In the genomic region with DNA sequence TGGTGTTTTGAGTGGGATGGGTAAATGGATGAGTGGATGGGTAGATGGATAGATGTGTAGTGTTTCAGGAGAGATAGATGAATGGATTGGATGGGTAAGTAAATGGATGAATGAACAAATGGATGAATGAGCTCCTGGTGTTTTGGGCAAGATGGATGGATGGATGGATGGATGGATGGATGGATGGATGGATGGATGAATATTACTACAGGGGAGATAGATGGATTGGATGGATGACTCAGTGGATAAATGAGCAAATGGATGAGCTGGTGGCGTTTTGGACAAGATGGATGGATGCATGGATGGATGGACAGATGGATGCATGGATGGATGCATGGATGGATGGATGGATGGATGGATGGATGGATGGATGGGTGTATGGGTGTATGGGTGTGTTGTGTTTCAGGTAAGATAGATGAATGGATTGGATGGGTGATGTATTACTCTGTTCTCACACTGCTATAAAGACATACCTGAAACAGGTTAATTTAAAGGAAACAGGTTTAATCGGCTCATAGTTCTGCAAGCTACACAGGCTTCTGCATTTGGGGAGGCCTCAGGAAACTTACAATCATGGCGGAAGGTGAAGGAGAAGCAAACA, we compare ENCODE assay signal across 5 cellular contexts.
"Had no signal": no experiment of that assay in that cellular context is flagged by ENCODE, and none has a peak within 500 bp of the region (broad histone marks: within the 10 kb centered on the region; RNA-seq: fewer than 3 reads in every experiment).

No MANE protein-coding gene starts in this region.

- H3K4me2 ChIP-seq: GM23338 had no signal

- H3K4me1 ChIP-seq: HAP-1 had no signal

- H2AFZ ChIP-seq: GM23338 had no signal

- ATAC-seq: GM23338, HCT116 had no signal

- H3K36me3 ChIP-seq: HAP-1 had no signal

- H3K9me3 ChIP-seq: HAP-1 had no signal

- H3K4me3 ChIP-seq: GM23338, HAP-1 had no signal

- DNase-seq: KG1 had no signal

- H3K27ac ChIP-seq: HL-60 had no signal
